ENCODE assay signal across 16 cellular contexts in genomic region chr17:66675991-66676371, GRCh38.
DNase-seq lines count a peak whose midpoint lies in the region; ATAC-seq and TF ChIP-seq lines count a peak whose summit lies in the region.
"Had no signal": no experiment of that assay in that cellular context is flagged by ENCODE, and none has a peak within 500 bp of the region (broad histone marks: within the 10 kb centered on the region; RNA-seq: fewer than 3 reads in every experiment).

No MANE protein-coding gene starts in this region.

- DNase-seq in activated T-cell treated with anti-CD3 and anti-CD28 coated beads, Interleukin-2, amount 50 U/mL, for 24 hours: no peak
- no peak for DNase-seq in activated T-cell treated with anti-CD3 and anti-CD28 coated beads for 4 hours
- DNase-seq in foreskin keratinocyte: no peak
- peak; percentile 93 for DNase-seq in prostate gland (ENCODE audit: low spot score)
- DNase-seq in activated CD4-positive, alpha-beta T cell treated with anti-CD3 and anti-CD28 coated beads for 1 hour: no peak
- no peak for DNase-seq in activated CD4-positive, alpha-beta memory T cell treated with anti-CD3 and anti-CD28 coated beads, Interleukin-2, amount 10 ng/mL, durations not matched to agents 7 days and 5 days
- DNase-seq: activated CD8-positive, alpha-beta memory T cell treated with anti-CD3 and anti-CD28 coated beads, Interleukin-2, amount 50 U/mL, for 4 hours; DMS79; erythroblast; immature natural killer cell; stimulated activated CD4-positive, alpha-beta T cell treated with anti-CD3 and anti-CD28 coated beads, Interleukin-4, amount 100 ng/mL, for 24 hours had no signal

- H3K27me3 ChIP-seq in foreskin keratinocyte (no peaks in the 10 kb centered on the region), prostate gland (replicated peaks; ENCODE audit: insufficient read depth) (no peaks in the 10 kb centered on the region)
- H3K27me3 ChIP-seq: ascending aorta had no signal

- H3K4me1 ChIP-seq in foreskin keratinocyte: peaks cover 26% of the 10 kb centered on the region
- H3K4me1 ChIP-seq in prostate gland (replicated peaks): peaks cover 9% of the 10 kb centered on the region
- H3K4me1 ChIP-seq: ascending aorta had no signal

- H3K36me3 ChIP-seq in prostate gland: no peaks in the 10 kb centered on the region
- H3K36me3 ChIP-seq: ascending aorta, neutrophil had no signal

- intact Hi-C loops in prostate gland (cut with DNase I): loop anchor here (10.0 kb wide), 1 partner anchor 1111 kb away; the partner anchor contains the start of gene AXIN2

- H3K4me3 Mint-ChIP-seq in activated T-cell treated with anti-CD3 and anti-CD28 coated beads, Interleukin-2, amount 50 U/mL, for 24 hours: no peak overlapping the region
- no peak overlapping the region for H3K4me3 Mint-ChIP-seq in activated CD4-positive, alpha-beta memory T cell treated with anti-CD3 and anti-CD28 coated beads, Interleukin-2, amount 10 ng/mL, durations not matched to agents 7 days and 5 days
- H3K4me3 Mint-ChIP-seq: immature natural killer cell had no signal

- H3K9me3 ChIP-seq in prostate gland: no peaks in the 10 kb centered on the region
- H3K9me3 ChIP-seq: ascending aorta, neutrophil had no signal

- WGBS in prostate gland: 15% methylated on average over 16 of the region's 17 CpGs

- no peak for TF ChIP-seq POLR2A in prostate gland (IDR thresholded peaks at IDR 0.05)

- POLR2A ChIA-PET in activated CD4-positive, alpha-beta memory T cell treated with anti-CD3 and anti-CD28 coated beads, Interleukin-2, amount 10 ng/mL, durations not matched to agents 7 days and 5 days (lab: Charles Lee): interaction anchor here (0.6 to 1.2 kb wide), 2 partner anchors 22 to 50 kb away, joined by 3 to 4 read pairs; no protein-coding TSS in a partner anchor

- H3K36me3 Mint-ChIP-seq in activated T-cell treated with anti-CD3 and anti-CD28 coated beads, Interleukin-2, amount 50 U/mL, for 24 hours (ENCODE audit: low read depth): peaks cover 68% of the 10 kb centered on the region
- H3K36me3 Mint-ChIP-seq in activated CD4-positive, alpha-beta memory T cell treated with anti-CD3 and anti-CD28 coated beads, Interleukin-2, amount 10 ng/mL, durations not matched to agents 7 days and 5 days (ENCODE audit: low read depth): peaks cover 31% of the 10 kb centered on the region

- no peaks in the 10 kb centered on the region for H3K27me3 Mint-ChIP-seq in activated T-cell treated with anti-CD3 and anti-CD28 coated beads, Interleukin-2, amount 50 U/mL, for 24 hours
- H3K27me3 Mint-ChIP-seq in activated CD4-positive, alpha-beta memory T cell treated with anti-CD3 and anti-CD28 coated beads, Interleukin-2, amount 10 ng/mL, durations not matched to agents 7 days and 5 days: no peaks in the 10 kb centered on the region

- H3K4me1 Mint-ChIP-seq in activated T-cell treated with anti-CD3 and anti-CD28 coated beads, Interleukin-2, amount 50 U/mL, for 24 hours (ENCODE audit: low read depth): peaks cover 69% of the 10 kb centered on the region
- peaks cover 56% of the 10 kb centered on the region for H3K4me1 Mint-ChIP-seq in activated CD4-positive, alpha-beta memory T cell treated with anti-CD3 and anti-CD28 coated beads, Interleukin-2, amount 10 ng/mL, durations not matched to agents 7 days and 5 days

- peak overlapping the region; percentile 50 for H3K27ac ChIP-seq in foreskin keratinocyte
- H3K27ac ChIP-seq in prostate gland: peak overlapping the region; percentile 89 to 94
- H3K27ac ChIP-seq: ascending aorta, neutrophil had no signal

- CTCF ChIA-PET in activated CD4-positive, alpha-beta memory T cell treated with anti-CD3 and anti-CD28 coated beads, Interleukin-2, amount 10 ng/mL, durations not matched to agents 7 days and 5 days (lab: Charles Lee): no interaction called here

- ATAC-seq in foreskin keratinocyte (peak; percentile 23), GM19452 (IDR thresholded peaks at IDR 0.05; ENCODE audit: unreplicated experiment) (no peak), GM19467 (IDR thresholded peaks at IDR 0.05; ENCODE audit: unreplicated experiment) (no peak)
- ATAC-seq: K562 had no signal

- peak overlapping the region in 1 of 2 donors; percentile 4 for H3K4me3 ChIP-seq in prostate gland
- H3K4me3 ChIP-seq: ascending aorta, K562 had no signal

- H3K9me3 Mint-ChIP-seq in activated T-cell treated with anti-CD3 and anti-CD28 coated beads, Interleukin-2, amount 50 U/mL, for 24 hours: peaks cover 2% of the 10 kb centered on the region
- peaks cover 8% of the 10 kb centered on the region for H3K9me3 Mint-ChIP-seq in activated CD4-positive, alpha-beta memory T cell treated with anti-CD3 and anti-CD28 coated beads, Interleukin-2, amount 10 ng/mL, durations not matched to agents 7 days and 5 days

- H3K27ac Mint-ChIP-seq in activated T-cell treated with anti-CD3 and anti-CD28 coated beads, Interleukin-2, amount 50 U/mL, for 24 hours: peak overlapping the region; percentile 40
- no peak overlapping the region for H3K27ac Mint-ChIP-seq in activated CD4-positive, alpha-beta memory T cell treated with anti-CD3 and anti-CD28 coated beads, Interleukin-2, amount 10 ng/mL, durations not matched to agents 7 days and 5 days

- no peak for TF ChIP-seq CTCF in foreskin keratinocyte (conservative IDR thresholded peaks at IDR 0.05)
- TF ChIP-seq CTCF in prostate gland (IDR thresholded peaks at IDR 0.05): peak in 1 of 4 experiments; percentile 33
